27 cellular contexts compared by ENCODE assay signal in genomic region chrX:136041254-136041812, GRCh38.
"Had no signal": no experiment of that assay in that cellular context is flagged by ENCODE, and none has a peak within 500 bp of the region (broad histone marks: within the 10 kb centered on the region; RNA-seq: fewer than 3 reads in every experiment).

No MANE protein-coding gene starts in this region.

- H3K4me3 Mint-ChIP-seq: activated CD8-positive, alpha-beta T cell treated with anti-CD3 and anti-CD28 coated beads, Interleukin-2, amount 10 ng/mL, durations not matched to agents 7 days and 5 days; activated naive CD8-positive, alpha-beta T cell treated with anti-CD3 and anti-CD28 coated beads, Interleukin-2, amount 50 U/mL, for 24 hours; activated T-cell treated with anti-CD3 and anti-CD28 coated beads, Interleukin-2, amount 50 U/mL, for 24 hours; activated T-helper 1 cell treated with anti-CD3 and anti-CD28 coated beads, Interleukin-12 subunit alpha, Interleukin-12 subunit beta, Interleukin-2, Interleukin-4 antibody, amounts not matched to agents 30 ng/mL and 10 ng/mL and 1 ng/mL, durations not matched to agents 14 hours and 24 hours and 36 hours; IgD-negative memory B cell; T-helper 2 cell treated with Interferon-gamma antibody and Interleukin-4, amounts not matched to agents 5 μg/mL and 100 μg/mL, for 36 hours had no signal

- H3K4me1 ChIP-seq: SJCRH30 had no signal

- H3K27ac Mint-ChIP-seq: activated CD8-positive, alpha-beta T cell treated with anti-CD3 and anti-CD28 coated beads, Interleukin-2, amount 10 ng/mL, durations not matched to agents 7 days and 5 days; activated naive CD8-positive, alpha-beta T cell treated with anti-CD3 and anti-CD28 coated beads, Interleukin-2, amount 50 U/mL, for 24 hours; activated T-cell treated with anti-CD3 and anti-CD28 coated beads, Interleukin-2, amount 50 U/mL, for 24 hours; activated T-helper 1 cell treated with anti-CD3 and anti-CD28 coated beads, Interleukin-12 subunit alpha, Interleukin-12 subunit beta, Interleukin-2, Interleukin-4 antibody, amounts not matched to agents 30 ng/mL and 10 ng/mL and 1 ng/mL, durations not matched to agents 14 hours and 24 hours and 36 hours; IgD-negative memory B cell; T-helper 2 cell treated with Interferon-gamma antibody and Interleukin-4, amounts not matched to agents 5 μg/mL and 100 μg/mL, for 36 hours had no signal

- H3K36me3 ChIP-seq: brain microvascular endothelial cell, SJCRH30 had no signal

- H3K36me3 Mint-ChIP-seq: activated naive CD4-positive, alpha-beta T cell treated with anti-CD3 and anti-CD28 coated beads, Interleukin-2, amount 50 U/mL, for 72 hours had no signal

- H3K4me1 Mint-ChIP-seq: activated naive CD8-positive, alpha-beta T cell treated with anti-CD3 and anti-CD28 coated beads, Interleukin-2, amount 50 U/mL, for 24 hours; IgD-negative memory B cell had no signal

- H3K27me3 ChIP-seq: brain microvascular endothelial cell, SJCRH30 had no signal

- H3K9me3 ChIP-seq: SJCRH30 had no signal

- H3K4me3 ChIP-seq: SJCRH30 had no signal

- H3K27me3 Mint-ChIP-seq: activated naive CD8-positive, alpha-beta T cell treated with anti-CD3 and anti-CD28 coated beads, Interleukin-2, amount 50 U/mL, for 24 hours had no signal

- H3K9me3 Mint-ChIP-seq: activated naive CD4-positive, alpha-beta T cell treated with anti-CD3 and anti-CD28 coated beads, Interleukin-2, amount 50 U/mL, for 72 hours; activated naive CD8-positive, alpha-beta T cell treated with anti-CD3 and anti-CD28 coated beads, Interleukin-2, amount 50 U/mL, for 24 hours; activated T-cell treated with anti-CD3 and anti-CD28 coated beads, Interleukin-2, amount 50 U/mL, for 24 hours; activated T-helper 1 cell treated with anti-CD3 and anti-CD28 coated beads, Interleukin-12 subunit alpha, Interleukin-12 subunit beta, Interleukin-2, Interleukin-4 antibody, amounts not matched to agents 30 ng/mL and 10 ng/mL and 1 ng/mL, durations not matched to agents 14 hours and 24 hours and 36 hours; IgD-negative memory B cell; T-helper 2 cell treated with Interferon-gamma antibody and Interleukin-4, amounts not matched to agents 5 μg/mL and 100 μg/mL, for 36 hours had no signal

- H3K27ac ChIP-seq: brain microvascular endothelial cell, SJCRH30 had no signal

- DNase-seq: activated CD4-positive, alpha-beta T cell treated with anti-CD3 and anti-CD28 coated beads for 48 hours; activated CD4-positive, alpha-beta T cell treated with anti-CD3 and anti-CD28 coated beads, Interleukin-2, amount 50 U/mL, for 4 hours; activated CD4-positive, CD25-positive, alpha-beta regulatory T cell treated with anti-CD3 and anti-CD28 coated beads, Interleukin-2, amount 50 U/mL, for 72 hours; activated CD8-positive, alpha-beta T cell treated with anti-CD3 and anti-CD28 coated beads, Interleukin-2, amount 10 ng/mL, durations not matched to agents 7 days and 5 days; activated effector memory CD4-positive, alpha-beta T cell treated with Interleukin-2 at 50 U/mL for 16 hours; activated naive CD4-positive, alpha-beta T cell; activated naive CD8-positive, alpha-beta T cell treated with anti-CD3 and anti-CD28 coated beads, Interleukin-2, amount 50 U/mL, for 24 hours; activated T-cell treated with anti-CD3 and anti-CD28 coated beads, Interleukin-2, amount 50 U/mL, for 24 hours; amygdala; brain microvascular endothelial cell; KG1; NCI-H1048; NCI-H146; NCI-H2029; NCI-H2107; NCI-H510A treated with DMSO at 0.1 percent for 48 hours; NCI-H69; NK-92 treated with Interleukin-12 subunit alpha and Interleukin-12 subunit beta, amount 100 ng/mL, for 24 hours; OCI-M1; Right ventricle myocardium superior; RPMI8226; SJCRH30; SW 1271 had no signal
